ENCODE assay signal across 15 cellular contexts in the genomic region with DNA sequence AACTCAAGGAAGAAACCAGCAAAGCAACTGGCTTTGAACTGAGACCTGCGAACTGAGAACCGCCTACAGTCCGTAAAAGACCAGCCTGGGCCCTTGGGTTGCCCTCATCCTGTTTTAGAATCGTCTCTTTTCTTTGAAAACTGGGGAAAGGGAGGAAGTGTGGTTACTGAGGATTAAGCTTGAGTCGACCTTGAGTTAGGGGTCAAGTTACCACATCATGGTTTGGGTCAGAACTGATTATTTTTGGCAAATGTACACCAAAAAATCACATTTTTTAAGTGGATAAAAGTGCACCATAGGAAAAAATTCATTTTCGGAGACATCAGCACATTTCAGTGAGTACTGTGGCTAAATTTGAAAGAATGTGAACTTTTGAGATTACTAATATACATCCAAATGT.
A peak's percentile ranks its signal among the peaks of the same experiment; 100 is the strongest.
DNase-seq lines count a peak whose midpoint lies in the region; TF ChIP-seq lines count a peak whose summit lies in the region.
"Had no signal": no experiment of that assay in that cellular context is flagged by ENCODE, and none has a peak within 500 bp of the region (broad histone marks: within the 10 kb centered on the region; RNA-seq: fewer than 3 reads in every experiment).

No MANE protein-coding gene starts in this region.

- peaks cover 48% of the 10 kb centered on the region for H3F3A ChIP-seq in GM23248 (ENCODE audit: insufficient read depth)

- WGBS in GM23248 (ENCODE audit: low coverage in 1 of 2, low lambda C conversion rate in 2 of 2, missing lambda C conversion rate in 2 of 2), 2 experiments, result 71 to 74% methylated on average over 6 of the region's 6 CpGs

- H3K4me2 ChIP-seq in GM23248 (ENCODE audit: unreplicated experiment), result peak overlapping the region; percentile 29

- H3K9me3 ChIP-seq in GM23248 (ENCODE audit: low read depth) (no peaks in the 10 kb centered on the region), HAP-1 (no peaks in the 10 kb centered on the region)

- no peaks in the 10 kb centered on the region for H3K36me3 ChIP-seq in GM23248 (ENCODE audit: low read depth)
- H3K36me3 ChIP-seq in HAP-1 (replicated peaks), result no peaks in the 10 kb centered on the region

- no peaks in the 10 kb centered on the region for H3K27me3 ChIP-seq in GM23248 (replicated peaks; ENCODE audit: insufficient read depth)
- H3K27me3 ChIP-seq in HAP-1 (ENCODE audit: low read depth), result no peaks in the 10 kb centered on the region

- H3K4me1 ChIP-seq in GM23248 (ENCODE audit: insufficient read depth), result peaks cover 52% of the 10 kb centered on the region
- H3K4me1 ChIP-seq in HAP-1, result no peaks in the 10 kb centered on the region

- H2AFZ ChIP-seq in GM23248, result 0 out of 2 replicates have a peak overlapping the region, but pooled peaks have one; percentile 18

- H3K9ac ChIP-seq in GM23248, result peak overlapping the region; percentile 70

- no peak for DNase-seq in GM23248
- peak; percentile 33 for DNase-seq in astrocyte of the spinal cord (ENCODE audit: low read depth, low spot score)
- DNase-seq in fibroblast of the aortic adventitia (ENCODE audit: low read depth), result peak; percentile 89
- peak; percentile 25 for DNase-seq in skeletal muscle cell (ENCODE audit: low read depth)
- no peak for DNase-seq in HAP-1 (ENCODE audit: low spot score in 2 of 2)
- DNase-seq in inferior parietal cortex (ENCODE audit: extremely low spot score), result no peak
- no peak for DNase-seq in GM13977 (ENCODE audit: low spot score)
- no peak for DNase-seq in anterior cingulate cortex (lab: John Stamatoyannopoulos, UW)
- DNase-seq: activated CD4-positive, CD25-positive, alpha-beta regulatory T cell treated with anti-CD3 and anti-CD28 coated beads, Interleukin-2, amount 50 U/mL, for 72 hours; activated naive CD4-positive, alpha-beta T cell treated with anti-CD3 and anti-CD28 coated beads for 36 hours; effector memory CD4-positive, alpha-beta T cell; naive thymus-derived CD8-positive, alpha-beta T cell; NCI-H1092 treated with DMSO at 0.1 percent for 48 hours; SHP77; stimulated activated CD4-positive, alpha-beta T cell treated with anti-CD3 and anti-CD28 coated beads, Interleukin-4, amount 100 ng/mL, for 24 hours had no signal

- TF ChIP-seq CTCF in astrocyte of the spinal cord (IDR thresholded peaks at IDR 0.05; ENCODE audit: low read depth, low read length) (no peak), fibroblast of the aortic adventitia (IDR thresholded peaks at IDR 0.05; ENCODE audit: insufficient read depth, low read length) (no peak), GM13977 (IDR thresholded peaks at IDR 0.05; ENCODE audit: extremely low read depth, insufficient read depth, missing control alignments) (no peak)

- in situ Hi-C loops in GM23248 (cut with MboI), result no loop called here
- in situ Hi-C loops in astrocyte of the spinal cord (cut with HindIII; ENCODE audit: low sequenced_read_pairs), result no loop called here
- in situ Hi-C loops in HAP-1 (cut with MboI; ENCODE audit: low sequenced_read_pairs), result no loop called here
- in situ Hi-C loops in GM13977 (cut with MboI; ENCODE audit: low pct_unique_long_range_greater_than_20kb, low sequenced_read_pairs, unreplicated experiment), result no loop called here

- no peaks in the 10 kb centered on the region for H3K79me2 ChIP-seq in GM23248 (ENCODE audit: insufficient read depth)

- H4K20me1 ChIP-seq in GM23248 (ENCODE audit: insufficient read depth), result no peaks in the 10 kb centered on the region

- peak overlapping the region; percentile 86 for H3K27ac ChIP-seq in GM23248

- H3K4me3 ChIP-seq in GM23248, result no peak overlapping the region
- H3K4me3 ChIP-seq in astrocyte of the spinal cord (ENCODE audit: low read depth, low read length), result no peak overlapping the region
- H3K4me3 ChIP-seq in fibroblast of the aortic adventitia (ENCODE audit: low read depth, low read length), result no peak overlapping the region
- H3K4me3 ChIP-seq in skeletal muscle cell (ENCODE audit: low read depth, low read length), result no peak overlapping the region
- no peak overlapping the region for H3K4me3 ChIP-seq in HAP-1

- H3K9me2 ChIP-seq in GM23248 (ENCODE audit: insufficient read depth), result no peaks in the 10 kb centered on the region

Comparison
In these comparisons a context has a peak if more than half of its experiments do, and no peak if none do; other contexts are left out.
1. DNase-seq: peak in astrocyte of the spinal cord (single experiment), fibroblast of the aortic adventitia (single experiment) and skeletal muscle cell (single experiment); none in GM23248 (single experiment), HAP-1 (0 of 2), inferior parietal cortex (single experiment), GM13977 (single experiment) and anterior cingulate cortex (0 of 58).